Comparison of ENCODE assay signal across 7 cellular contexts in genomic region chr4:156475322-156475721, GRCh38.
DNase-seq lines count a peak whose midpoint lies in the region; ATAC-seq, FAIRE-seq and TF ChIP-seq lines count a peak whose summit lies in the region.

No MANE protein-coding gene starts in this region.

- DNase-seq in GM23338 (ENCODE audit: low spot score): no peak
- peak; percentile 25 for DNase-seq in NCI-H2227 treated with DMSO at 0.1 percent for 48 hours (lab: John Stamatoyannopoulos, UW)
- peak; percentile 39 to 68 for DNase-seq in dermis microvascular lymphatic vessel endothelial cell (ENCODE audit: low read depth in 2 of 2)
- DNase-seq in mesothelial cell of epicardium (ENCODE audit: low spot score in 2 of 2, unreplicated experiment in 2 of 2): no peak
- DNase-seq in stimulated activated CD4-positive, alpha-beta T cell treated with anti-CD3 and anti-CD28 coated beads, Interleukin-1b, Interleukin-23, amount 100 ng/mL, for 48 hours: no peak
- DNase-seq in GM19239 (ENCODE audit: insufficient read length, low spot score): no peak
- no peak for DNase-seq in lower leg skin (ENCODE audit: low spot score in 2 of 2)

- no peaks in the 10 kb centered on the region for H3K79me2 ChIP-seq in GM23338 (replicated peaks; ENCODE audit: insufficient read depth)

- H3K4me1 Mint-ChIP-seq in GM23338 (peaks cover 5% of the 10 kb centered on the region), mesothelial cell of epicardium (peaks cover 16% of the 10 kb centered on the region)

- peaks cover 6% of the 10 kb centered on the region; the same call in 1 of the 2 replicates for H3K9me2 ChIP-seq in GM23338 (ENCODE audit: insufficient read depth)

- no peaks in the 10 kb centered on the region for H3K36me3 ChIP-seq in GM23338 (ENCODE audit: insufficient read depth)

- no peak for ATAC-seq in GM23338

- no peaks in the 10 kb centered on the region for H3K36me3 Mint-ChIP-seq in GM23338 (ENCODE audit: low read depth)
- no peaks in the 10 kb centered on the region for H3K36me3 Mint-ChIP-seq in mesothelial cell of epicardium

- H3K9me3 Mint-ChIP-seq in GM23338 (no peaks in the 10 kb centered on the region; the same call in 1 of the 3 replicates), mesothelial cell of epicardium (peaks cover 5% of the 10 kb centered on the region)

- H2AFZ ChIP-seq in GM23338: no peak overlapping the region

- TF ChIP-seq CTCF in GM23338 (conservative IDR thresholded peaks at IDR 0.05; ENCODE audit: low read depth in 2 of 2) (peak; percentile 45 to 46), mesothelial cell of epicardium (IDR thresholded peaks at IDR 0.05; ENCODE audit: unreplicated experiment) (no peak), lower leg skin (IDR thresholded peaks at IDR 0.05) (no peak)

- H3K4me3 ChIP-seq in GM23338 (no peak overlapping the region), lower leg skin (ENCODE audit: low read depth, poor library complexity, severe bottlenecking) (no peak overlapping the region)

- no peak overlapping the region for H3K27ac ChIP-seq in GM23338 (ENCODE audit: low read depth)

- H3K27ac Mint-ChIP-seq in GM23338 (no peak overlapping the region), mesothelial cell of epicardium (peak overlapping the region; percentile 50)

- no peaks in the 10 kb centered on the region for H3K27me3 ChIP-seq in GM23338 (ENCODE audit: insufficient read depth)

- no peak overlapping the region for H3K4me2 ChIP-seq in GM23338

- H3K4me1 ChIP-seq in GM23338 (ENCODE audit: insufficient read depth): no peaks in the 10 kb centered on the region

- no peak for FAIRE-seq in GM19239 (lab: Jason Lieb, UNC)

- H3K4me3 Mint-ChIP-seq in GM23338: no peak overlapping the region
- no peak overlapping the region for H3K4me3 Mint-ChIP-seq in mesothelial cell of epicardium

- H4K20me1 ChIP-seq in GM23338 (replicated peaks; ENCODE audit: insufficient read depth): no peaks in the 10 kb centered on the region

- H3K27me3 Mint-ChIP-seq in GM23338 (ENCODE audit: insufficient read depth, low read depth, poor library complexity) (peaks cover 4% of the 10 kb centered on the region), mesothelial cell of epicardium (ENCODE audit: low read depth) (no peaks in the 10 kb centered on the region)

- no peaks in the 10 kb centered on the region for H3F3A ChIP-seq in GM23338 (replicated peaks; ENCODE audit: low read depth)

- intact Hi-C loops in lower leg skin (cut with DNase I; ENCODE audit: low total_unique reads): no loop called here

- TF ChIP-seq POLR2A in lower leg skin (IDR thresholded peaks at IDR 0.05): no peak

TF ChIP-seq in GM23338, 12 proteins besides CTCF, POLR2A, EP300 and RAD21 (continues in another document):
- TF ChIP-seq EZH2 (IDR thresholded peaks at IDR 0.05; ENCODE audit: low read depth, unreplicated experiment) (no peak), ETS1 (IDR thresholded peaks at IDR 0.05) (no peak), STAT1 (IDR thresholded peaks at IDR 0.05; ENCODE audit: unreplicated experiment) (no peak), POLR2AphosphoS5 (IDR thresholded peaks at IDR 0.05; ENCODE audit: low read depth) (no peak), NANOG (IDR thresholded peaks at IDR 0.05; ENCODE audit: borderline replicate concordance) (no peak), EZH2phosphoT487 (IDR thresholded peaks at IDR 0.05; ENCODE audit: unreplicated experiment) (no peak), ZNF114 (CRISPR knock-in tag; IDR thresholded peaks at IDR 0.05) (no peak), CREB1 (CRISPR knock-in tag; IDR thresholded peaks at IDR 0.05; ENCODE audit: low read depth) (no peak)
- TF ChIP-seq, protein P1, sequence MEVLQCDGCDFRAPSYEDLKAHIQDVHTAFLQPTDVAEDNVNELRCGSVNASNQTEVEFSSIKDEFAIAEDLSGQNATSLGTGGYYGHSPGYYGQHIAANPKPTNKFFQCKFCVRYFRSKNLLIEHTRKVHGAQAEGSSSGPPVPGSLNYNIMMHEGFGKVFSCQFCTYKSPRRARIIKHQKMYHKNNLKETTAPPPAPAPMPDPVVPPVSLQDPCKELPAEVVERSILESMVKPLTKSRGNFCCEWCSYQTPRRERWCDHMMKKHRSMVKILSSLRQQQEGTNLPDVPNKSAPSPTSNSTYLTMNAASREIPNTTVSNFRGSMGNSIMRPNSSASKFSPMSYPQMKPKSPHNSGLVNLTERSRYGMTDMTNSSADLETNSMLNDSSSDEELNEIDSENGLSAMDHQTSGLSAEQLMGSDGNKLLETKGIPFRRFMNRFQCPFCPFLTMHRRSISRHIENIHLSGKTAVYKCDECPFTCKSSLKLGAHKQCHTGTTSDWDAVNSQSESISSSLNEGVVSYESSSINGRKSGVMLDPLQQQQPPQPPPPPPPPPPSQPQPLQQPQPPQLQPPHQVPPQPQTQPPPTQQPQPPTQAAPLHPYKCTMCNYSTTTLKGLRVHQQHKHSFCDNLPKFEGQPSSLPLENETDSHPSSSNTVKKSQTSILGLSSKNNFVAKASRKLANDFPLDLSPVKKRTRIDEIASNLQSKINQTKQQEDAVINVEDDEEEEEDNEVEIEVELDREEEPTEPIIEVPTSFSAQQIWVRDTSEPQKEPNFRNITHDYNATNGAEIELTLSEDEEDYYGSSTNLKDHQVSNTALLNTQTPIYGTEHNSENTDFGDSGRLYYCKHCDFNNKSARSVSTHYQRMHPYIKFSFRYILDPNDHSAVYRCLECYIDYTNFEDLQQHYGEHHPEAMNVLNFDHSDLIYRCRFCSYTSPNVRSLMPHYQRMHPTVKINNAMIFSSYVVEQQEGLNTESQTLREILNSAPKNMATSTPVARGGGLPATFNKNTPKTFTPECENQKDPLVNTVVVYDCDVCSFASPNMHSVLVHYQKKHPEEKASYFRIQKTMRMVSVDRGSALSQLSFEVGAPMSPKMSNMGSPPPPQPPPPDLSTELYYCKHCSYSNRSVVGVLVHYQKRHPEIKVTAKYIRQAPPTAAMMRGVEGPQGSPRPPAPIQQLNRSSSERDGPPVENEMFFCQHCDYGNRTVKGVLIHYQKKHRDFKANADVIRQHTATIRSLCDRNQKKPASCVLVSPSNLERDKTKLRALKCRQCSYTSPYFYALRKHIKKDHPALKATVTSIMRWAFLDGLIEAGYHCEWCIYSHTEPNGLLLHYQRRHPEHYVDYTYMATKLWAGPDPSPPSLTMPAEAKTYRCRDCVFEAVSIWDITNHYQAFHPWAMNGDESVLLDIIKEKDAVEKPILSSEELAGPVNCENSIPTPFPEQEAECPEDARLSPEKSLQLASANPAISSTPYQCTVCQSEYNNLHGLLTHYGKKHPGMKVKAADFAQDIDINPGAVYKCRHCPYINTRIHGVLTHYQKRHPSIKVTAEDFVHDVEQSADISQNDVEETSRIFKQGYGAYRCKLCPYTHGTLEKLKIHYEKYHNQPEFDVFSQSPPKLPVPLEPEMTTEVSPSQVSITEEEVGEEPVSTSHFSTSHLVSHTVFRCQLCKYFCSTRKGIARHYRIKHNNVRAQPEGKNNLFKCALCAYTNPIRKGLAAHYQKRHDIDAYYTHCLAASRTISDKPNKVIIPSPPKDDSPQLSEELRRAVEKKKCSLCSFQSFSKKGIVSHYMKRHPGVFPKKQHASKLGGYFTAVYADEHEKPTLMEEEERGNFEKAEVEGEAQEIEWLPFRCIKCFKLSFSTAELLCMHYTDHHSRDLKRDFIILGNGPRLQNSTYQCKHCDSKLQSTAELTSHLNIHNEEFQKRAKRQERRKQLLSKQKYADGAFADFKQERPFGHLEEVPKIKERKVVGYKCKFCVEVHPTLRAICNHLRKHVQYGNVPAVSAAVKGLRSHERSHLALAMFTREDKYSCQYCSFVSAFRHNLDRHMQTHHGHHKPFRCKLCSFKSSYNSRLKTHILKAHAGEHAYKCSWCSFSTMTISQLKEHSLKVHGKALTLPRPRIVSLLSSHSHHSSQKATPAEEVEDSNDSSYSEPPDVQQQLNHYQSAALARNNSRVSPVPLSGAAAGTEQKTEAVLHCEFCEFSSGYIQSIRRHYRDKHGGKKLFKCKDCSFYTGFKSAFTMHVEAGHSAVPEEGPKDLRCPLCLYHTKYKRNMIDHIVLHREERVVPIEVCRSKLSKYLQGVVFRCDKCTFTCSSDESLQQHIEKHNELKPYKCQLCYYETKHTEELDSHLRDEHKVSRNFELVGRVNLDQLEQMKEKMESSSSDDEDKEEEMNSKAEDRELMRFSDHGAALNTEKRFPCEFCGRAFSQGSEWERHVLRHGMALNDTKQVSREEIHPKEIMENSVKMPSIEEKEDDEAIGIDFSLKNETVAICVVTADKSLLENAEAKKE (CRISPR knock-in tag; IDR thresholded peaks at IDR 0.05): no peak
- TF ChIP-seq, protein P2, sequence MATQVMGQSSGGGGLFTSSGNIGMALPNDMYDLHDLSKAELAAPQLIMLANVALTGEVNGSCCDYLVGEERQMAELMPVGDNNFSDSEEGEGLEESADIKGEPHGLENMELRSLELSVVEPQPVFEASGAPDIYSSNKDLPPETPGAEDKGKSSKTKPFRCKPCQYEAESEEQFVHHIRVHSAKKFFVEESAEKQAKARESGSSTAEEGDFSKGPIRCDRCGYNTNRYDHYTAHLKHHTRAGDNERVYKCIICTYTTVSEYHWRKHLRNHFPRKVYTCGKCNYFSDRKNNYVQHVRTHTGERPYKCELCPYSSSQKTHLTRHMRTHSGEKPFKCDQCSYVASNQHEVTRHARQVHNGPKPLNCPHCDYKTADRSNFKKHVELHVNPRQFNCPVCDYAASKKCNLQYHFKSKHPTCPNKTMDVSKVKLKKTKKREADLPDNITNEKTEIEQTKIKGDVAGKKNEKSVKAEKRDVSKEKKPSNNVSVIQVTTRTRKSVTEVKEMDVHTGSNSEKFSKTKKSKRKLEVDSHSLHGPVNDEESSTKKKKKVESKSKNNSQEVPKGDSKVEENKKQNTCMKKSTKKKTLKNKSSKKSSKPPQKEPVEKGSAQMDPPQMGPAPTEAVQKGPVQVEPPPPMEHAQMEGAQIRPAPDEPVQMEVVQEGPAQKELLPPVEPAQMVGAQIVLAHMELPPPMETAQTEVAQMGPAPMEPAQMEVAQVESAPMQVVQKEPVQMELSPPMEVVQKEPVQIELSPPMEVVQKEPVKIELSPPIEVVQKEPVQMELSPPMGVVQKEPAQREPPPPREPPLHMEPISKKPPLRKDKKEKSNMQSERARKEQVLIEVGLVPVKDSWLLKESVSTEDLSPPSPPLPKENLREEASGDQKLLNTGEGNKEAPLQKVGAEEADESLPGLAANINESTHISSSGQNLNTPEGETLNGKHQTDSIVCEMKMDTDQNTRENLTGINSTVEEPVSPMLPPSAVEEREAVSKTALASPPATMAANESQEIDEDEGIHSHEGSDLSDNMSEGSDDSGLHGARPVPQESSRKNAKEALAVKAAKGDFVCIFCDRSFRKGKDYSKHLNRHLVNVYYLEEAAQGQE (IDR thresholded peaks at IDR 0.05; ENCODE audit: unreplicated experiment): no peak

Comparison
In these comparisons a context has a peak if more than half of its experiments do, and no peak if none do; other contexts are left out.
1. DNase-seq: peak in NCI-H2227 treated with DMSO at 0.1 percent for 48 hours (single experiment) and dermis microvascular lymphatic vessel endothelial cell (2 of 2); none in GM23338 (single experiment), mesothelial cell of epicardium (0 of 2), stimulated activated CD4-positive, alpha-beta T cell treated with anti-CD3 and anti-CD28 coated beads, Interleukin-1b, Interleukin-23, amount 100 ng/mL, for 48 hours (single experiment), GM19239 (single experiment) and lower leg skin (0 of 2).
2. CTCF ChIP-seq: peak in GM23338 (2 of 2); none in mesothelial cell of epicardium (single experiment) and lower leg skin (0 of 3).